8 cellular contexts compared by ENCODE assay signal in the genomic region with DNA sequence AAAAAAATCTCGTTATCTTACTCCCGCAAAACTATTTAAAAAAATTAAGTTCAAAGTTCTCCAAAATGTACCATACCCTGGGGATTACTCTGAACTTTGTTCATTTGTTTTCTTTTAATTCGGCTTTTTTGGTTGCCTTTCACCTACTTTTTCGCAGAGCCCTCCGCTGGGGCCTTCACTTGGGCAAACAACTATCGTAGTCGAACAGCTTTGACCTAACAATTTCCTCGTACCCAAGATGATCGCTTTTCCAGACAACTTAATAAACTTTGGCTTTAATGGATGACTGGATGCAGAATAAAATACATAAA. TPM values are rescaled to one million over a fixed set of nuclear protein-coding genes. Genes with fewer than 3 reads are reported as not detected.
DNase-seq lines count a peak whose midpoint lies in the region; ATAC-seq and TF ChIP-seq lines count a peak whose summit lies in the region.

No MANE protein-coding gene starts in this region.

- peaks cover 41% of the 10 kb centered on the region for H3K4me1 Mint-ChIP-seq in HFFc6 (ENCODE audit: low read depth)

- intact Hi-C loops in body of pancreas (cut with DNase I): no loop called here

- in situ Hi-C loops in GM13977 (cut with MboI; ENCODE audit: low pct_unique_long_range_greater_than_20kb, low sequenced_read_pairs, unreplicated experiment): no loop called here

- H3K4me3 Mint-ChIP-seq in HFFc6: peak overlapping the region; percentile 87

- H3K27me3 Mint-ChIP-seq in HFFc6 (ENCODE audit: insufficient read depth): no peaks in the 10 kb centered on the region; the same call in 1 of the 2 replicates

- no peak for TF ChIP-seq CTCF in HFFc6 (IDR thresholded peaks at IDR 0.05)
- peak in 2 of 7 experiments; percentile 23 to 35 for TF ChIP-seq CTCF in body of pancreas (IDR thresholded peaks at IDR 0.05)
- no peak for TF ChIP-seq CTCF in GM13977 (IDR thresholded peaks at IDR 0.05; ENCODE audit: extremely low read depth, insufficient read depth, missing control alignments)

- 3 to 4% methylated on average over 9 of the region's 9 CpGs for WGBS in body of pancreas, 2 donors

- peak overlapping the region; percentile 80 for H3K27ac ChIP-seq in ACC112 (ENCODE audit: low read depth, low read length)
- peak overlapping the region; percentile 72 to 98 (median 91) for H3K27ac ChIP-seq in body of pancreas
- H3K27ac ChIP-seq in mucosa of rectum (ENCODE audit: low read depth in 2 of 2, low read length in 2 of 2): peak overlapping the region; percentile 95 to 98

- DNase-seq in HFFc6 (no peak), body of pancreas (no peak), NCI-H2196 (lab: John Stamatoyannopoulos, UW; ENCODE audit: unreplicated experiment) (no peak), GM13977 (ENCODE audit: low spot score) (no peak)

- H3K36me3 ChIP-seq in ACC112 (ENCODE audit: insufficient read depth, low read length): no peaks in the 10 kb centered on the region
- H3K36me3 ChIP-seq in body of pancreas (replicated peaks in 1 of 2; ENCODE audit: insufficient read depth in 1 of 2, low read depth in 2 of 2): no peaks in the 10 kb centered on the region
- H3K36me3 ChIP-seq in mucosa of rectum (ENCODE audit: control insufficient read depth in 2 of 2, insufficient read depth in 2 of 2, low read length in 2 of 2): no peaks in the 10 kb centered on the region

- H3K27ac Mint-ChIP-seq in HFFc6: peak overlapping the region; percentile 92

- H3K4me1 ChIP-seq in ACC112 (ENCODE audit: control insufficient read depth, insufficient read depth, low read length, unreplicated experiment) (peaks cover 16% of the 10 kb centered on the region), body of pancreas (peaks cover 37% of the 10 kb centered on the region), mucosa of rectum (ENCODE audit: control insufficient read depth in 2 of 2, insufficient read depth in 2 of 2, low read length in 2 of 2) (peaks cover 28 to 30% of the 10 kb centered on the region in 2 donors)

- no peak for TF ChIP-seq POLR2A in body of pancreas (IDR thresholded peaks at IDR 0.05)

- H3K4me3 ChIP-seq in ACC112 (ENCODE audit: low read depth, low read length): peak overlapping the region; percentile 78
- H3K4me3 ChIP-seq in body of pancreas: peak overlapping the region; percentile 26 to 58
- peak overlapping the region; percentile 68 to 94 for H3K4me3 ChIP-seq in mucosa of rectum (ENCODE audit: low read length in 2 of 2)

- no peaks in the 10 kb centered on the region for H3K27me3 ChIP-seq in ACC112 (ENCODE audit: insufficient read depth, low read length)
- no peaks in the 10 kb centered on the region for H3K27me3 ChIP-seq in body of pancreas
- H3K27me3 ChIP-seq in mucosa of rectum (ENCODE audit: control insufficient read depth in 2 of 2, insufficient read depth in 2 of 2, low read length in 2 of 2): no peaks in the 10 kb centered on the region

- H3K79me2 ChIP-seq in ACC112 (ENCODE audit: control insufficient read depth, insufficient read depth, low read length, unreplicated experiment): no peaks in the 10 kb centered on the region

- peak overlapping the region; percentile 89 to 93 for H3K9ac ChIP-seq in mucosa of rectum (ENCODE audit: low read depth in 1 of 2, low read length in 2 of 2)

- ATAC-seq in body of pancreas (no peak), HG03520 (IDR thresholded peaks at IDR 0.05; ENCODE audit: unreplicated experiment) (no peak), HG02623 (IDR thresholded peaks at IDR 0.05; ENCODE audit: unreplicated experiment) (no peak)

- H3K9me3 Mint-ChIP-seq in HFFc6: no peaks in the 10 kb centered on the region

- H3K9me3 ChIP-seq in body of pancreas: no peaks in the 10 kb centered on the region
- H3K9me3 ChIP-seq in mucosa of rectum (ENCODE audit: control insufficient read depth in 2 of 2, low read length in 2 of 2): no peaks in the 10 kb centered on the region

- peak overlapping the region; percentile 97 for H2AFZ ChIP-seq in ACC112 (ENCODE audit: low read length, unreplicated experiment)

- no peaks in the 10 kb centered on the region for H3K36me3 Mint-ChIP-seq in HFFc6 (ENCODE audit: low read depth)

RNA-seq across cellular contexts. Expression of gene HDDC3, which starts 2.7 kb away (rescaled TPM):
- 10 to 100 TPM; 11.2 to 15.7 (median 13.5) TPM for total RNA-seq in HFFc6 (2021; fragmentation: NEBNext Ultra II Directional; extraction: Animal tissue kit (Norgen Biotek cat#: 25700))
- total RNA-seq in body of pancreas: 10 to 100 TPM; 13.8 to 14.5 TPM

RNA-seq across cellular contexts. Expression of gene UNC45A, which starts 5.4 kb away (rescaled TPM):
- 10 to 100 TPM; 65.3 to 77.5 (median 72.1) TPM for total RNA-seq in HFFc6 (2021; fragmentation: NEBNext Ultra II Directional; extraction: Animal tissue kit (Norgen Biotek cat#: 25700))
- total RNA-seq in body of pancreas: 10 to 100 TPM; 42.8 to 85.0 TPM

RNA-seq across cellular contexts. Expression of gene RCCD1, which starts 25.0 kb away (rescaled TPM):
- total RNA-seq in HFFc6 (2021; fragmentation: NEBNext Ultra II Directional; extraction: Animal tissue kit (Norgen Biotek cat#: 25700)): 10 to 100 TPM; 13.7 to 16.4 (median 14.2) TPM
- 10 to 100 TPM; 13.7 to 21.4 TPM for total RNA-seq in body of pancreas

RNA-seq across cellular contexts. Expression of gene MAN2A2, which starts 26.6 kb away (rescaled TPM):
- 10 to 100 TPM; 15.8 to 26.9 (median 23.4) TPM for total RNA-seq in HFFc6 (2021; fragmentation: NEBNext Ultra II Directional; extraction: Animal tissue kit (Norgen Biotek cat#: 25700))
- 100 to 1,000 TPM in 1 of 2 donors, 10 to 100 TPM in 1; 78.9 to 138 TPM for total RNA-seq in body of pancreas

RNA-seq across cellular contexts. Expression of gene FES, which starts 45.4 kb away (rescaled TPM):
- total RNA-seq in HFFc6 (2021; fragmentation: NEBNext Ultra II Directional; extraction: Animal tissue kit (Norgen Biotek cat#: 25700)): 1 to 10 TPM in 4 of 6 experiments, under 1 TPM in 2; 0.41 to 1.4 (median 1.1) TPM
- total RNA-seq in body of pancreas: 10 to 100 TPM; 16.9 to 24.4 TPM
